ENCODE assay signal across 22 cellular contexts in genomic region chr20:11958852-11959251, GRCh38.
"Had no signal": no experiment of that assay in that cellular context is flagged by ENCODE, and none has a peak within 500 bp of the region (broad histone marks: within the 10 kb centered on the region; RNA-seq: fewer than 3 reads in every experiment).

No MANE protein-coding gene starts in this region.

- H3K27me3 ChIP-seq: ascending aorta, sigmoid colon, spleen, thyroid gland had no signal

- H3K4me1 ChIP-seq: ascending aorta, sigmoid colon, spleen, thyroid gland had no signal

- H3K36me3 Mint-ChIP-seq: stimulated activated naive B cell treated with anti-CD40 and anti-IgM and Interleukin-4, amounts not matched to agents 10 μg/mL and 1 μg/mL and 100 μg/mL, for 72 hours had no signal

- H3K27me3 Mint-ChIP-seq: activated CD4-positive, alpha-beta T cell treated with anti-CD3 and anti-CD28 coated beads, Interleukin-2, amount 10 ng/mL, durations not matched to agents 7 days and 5 days had no signal

- H3K9me3 Mint-ChIP-seq: activated CD4-positive, alpha-beta T cell treated with anti-CD3 and anti-CD28 coated beads, Interleukin-2, amount 10 ng/mL, durations not matched to agents 7 days and 5 days had no signal

- DNase-seq: activated CD4-positive, alpha-beta T cell treated with anti-CD3 and anti-CD28 coated beads, Interleukin-2, amount 10 ng/mL, durations not matched to agents 7 days and 5 days; activated CD8-positive, alpha-beta memory T cell treated with anti-CD3 and anti-CD28 coated beads, Interleukin-2, amount 50 U/mL, for 4 hours; activated CD8-positive, alpha-beta T cell treated with anti-CD3 and anti-CD28 coated beads, Interleukin-2, amount 10 ng/mL, durations not matched to agents 7 days and 5 days; activated effector memory CD4-positive, alpha-beta T cell treated with anti-CD3 and anti-CD28 coated beads, Interleukin-2, amount 50 U/mL, for 16 hours; activated naive CD4-positive, alpha-beta T cell treated with anti-CD3 and anti-CD28 coated beads, Interleukin-2, amount 50 U/mL, for 16 hours; activated T-cell treated with anti-CD3 and anti-CD28 coated beads, Interleukin-2, amount 50 U/mL, for 48 hours; cortex of kidney; effector CD4-positive, alpha-beta T cell; islet precursor cell; midbrain; nephron progenitor cell; nucleus accumbens; sigmoid colon; spleen; stimulated activated CD4-positive, alpha-beta T cell treated with anti-CD3 and anti-CD28 coated beads, Interleukin-4, amount 100 ng/mL, for 4 hours; stimulated activated naive B cell treated with anti-CD40 and anti-IgM and Interleukin-4, amounts not matched to agents 10 μg/mL and 1 μg/mL and 100 μg/mL, for 72 hours; T-helper 9 cell; thyroid gland had no signal

- H3K4me3 ChIP-seq: ascending aorta, sigmoid colon, spleen, thyroid gland had no signal

- H3K9me3 ChIP-seq: ascending aorta, sigmoid colon, thyroid gland had no signal

- H3K36me3 ChIP-seq: ascending aorta, sigmoid colon, spleen, thyroid gland had no signal

- H3K4me3 Mint-ChIP-seq: activated CD4-positive, alpha-beta T cell treated with anti-CD3 and anti-CD28 coated beads, Interleukin-2, amount 10 ng/mL, durations not matched to agents 7 days and 5 days; activated CD8-positive, alpha-beta T cell treated with anti-CD3 and anti-CD28 coated beads, Interleukin-2, amount 10 ng/mL, durations not matched to agents 7 days and 5 days; nephron progenitor cell; stimulated activated naive B cell treated with anti-CD40 and anti-IgM and Interleukin-4, amounts not matched to agents 10 μg/mL and 1 μg/mL and 100 μg/mL, for 72 hours had no signal

- ATAC-seq: activated CD4-positive, CD25-positive, alpha-beta regulatory T cell treated with anti-CD3 and anti-CD28 coated beads, Interleukin-2, amount 50 U/mL, for 24 hours; activated CD8-positive, alpha-beta T cell treated with anti-CD3 and anti-CD28 coated beads, Interleukin-2, amount 10 ng/mL, durations not matched to agents 7 days and 5 days; esophagus mucosa; left lobe of liver; stimulated activated naive B cell treated with anti-CD40 and anti-IgM and Interleukin-4, amounts not matched to agents 10 μg/mL and 1 μg/mL and 100 μg/mL, for 72 hours had no signal

- H3K27ac ChIP-seq: ascending aorta, sigmoid colon, spleen, thyroid gland had no signal

- H3K27ac Mint-ChIP-seq: activated CD4-positive, alpha-beta T cell treated with anti-CD3 and anti-CD28 coated beads, Interleukin-2, amount 10 ng/mL, durations not matched to agents 7 days and 5 days; activated CD8-positive, alpha-beta T cell treated with anti-CD3 and anti-CD28 coated beads, Interleukin-2, amount 10 ng/mL, durations not matched to agents 7 days and 5 days; nephron progenitor cell; stimulated activated naive B cell treated with anti-CD40 and anti-IgM and Interleukin-4, amounts not matched to agents 10 μg/mL and 1 μg/mL and 100 μg/mL, for 72 hours had no signal

- H3K4me1 Mint-ChIP-seq: activated CD4-positive, alpha-beta T cell treated with anti-CD3 and anti-CD28 coated beads, Interleukin-2, amount 10 ng/mL, durations not matched to agents 7 days and 5 days had no signal
